ENCODE assay signal across 10 cellular contexts in the genomic region with DNA sequence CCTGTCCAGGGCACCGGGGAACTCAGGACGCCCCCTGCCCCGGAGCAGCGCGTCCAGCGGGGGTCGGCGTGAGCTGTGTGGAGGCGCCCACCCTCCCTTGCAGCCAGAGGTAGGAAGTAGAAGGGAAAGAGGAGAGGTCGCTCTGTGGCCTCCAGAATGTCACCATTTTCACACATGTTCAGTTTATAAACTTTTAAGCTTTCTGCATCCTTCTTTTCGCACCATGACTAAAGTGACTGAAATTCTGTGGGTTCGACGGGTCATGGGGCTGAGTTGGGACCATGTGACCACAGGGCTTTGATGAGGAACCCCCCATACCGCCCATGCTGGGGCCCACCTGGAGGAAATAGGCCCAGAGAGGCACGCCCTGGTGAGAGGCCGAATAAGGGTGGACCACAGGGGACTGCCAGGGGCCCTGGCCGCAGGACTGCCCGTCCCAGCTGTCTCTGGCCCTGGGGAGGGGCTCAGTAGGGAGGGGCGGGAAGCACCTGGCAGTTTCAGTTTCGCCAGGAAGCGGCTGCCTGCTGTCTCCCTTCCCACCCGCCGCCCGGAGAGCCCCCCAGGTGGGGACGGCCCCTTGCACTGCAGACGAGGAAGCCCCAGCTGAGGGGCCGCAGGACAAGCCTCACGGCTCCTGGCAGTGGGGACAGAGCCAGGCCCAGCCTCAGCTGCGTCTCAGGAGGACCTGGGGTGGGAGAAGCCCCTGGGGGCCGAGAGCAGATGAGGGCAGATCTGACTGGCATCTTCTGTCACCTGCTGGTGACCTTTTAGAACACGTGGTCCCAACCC. TPM values are rescaled to one million over a fixed set of nuclear protein-coding genes. Genes with fewer than 3 reads are reported as not detected.
DNase-seq lines count a peak whose midpoint lies in the region; ATAC-seq and TF ChIP-seq lines count a peak whose summit lies in the region.
"Had no signal": no experiment of that assay in that cellular context is flagged by ENCODE, and none has a peak within 500 bp of the region (broad histone marks: within the 10 kb centered on the region; RNA-seq: fewer than 3 reads in every experiment).

No MANE protein-coding gene starts in this region.

- peaks cover 11% of the 10 kb centered on the region for H3K27me3 ChIP-seq in CD4-positive, alpha-beta T cell (ENCODE audit: control insufficient read depth, insufficient read depth, low read length)
- H3K27me3 ChIP-seq in foreskin keratinocyte, result peaks cover 26% of the 10 kb centered on the region
- H3K27me3 ChIP-seq: upper lobe of left lung had no signal

- H3K9me3 ChIP-seq in CD4-positive, alpha-beta T cell (ENCODE audit: control insufficient read depth, low read length), result no peaks in the 10 kb centered on the region
- H3K9me3 ChIP-seq: upper lobe of left lung had no signal

- no peak for TF ChIP-seq CTCF in CD4-positive, alpha-beta T cell (IDR thresholded peaks at IDR 0.05)
- TF ChIP-seq CTCF in foreskin keratinocyte (conservative IDR thresholded peaks at IDR 0.05), result no peak

- peak overlapping the region; percentile 46 for H3K4me3 Mint-ChIP-seq in CD4-positive, alpha-beta T cell
- no peak overlapping the region for H3K4me3 Mint-ChIP-seq in activated naive CD4-positive, alpha-beta T cell treated with anti-CD3 and anti-CD28 coated beads, Interleukin-2, amount 10 ng/mL, durations not matched to agents 7 days and 5 days

- intact Hi-C loops in CD4-positive, alpha-beta T cell (cut with DNase I, micrococcal nuclease), result no loop called here

- no peaks in the 10 kb centered on the region for H3K9me3 Mint-ChIP-seq in CD4-positive, alpha-beta T cell
- H3K9me3 Mint-ChIP-seq in activated naive CD4-positive, alpha-beta T cell treated with anti-CD3 and anti-CD28 coated beads, Interleukin-2, amount 10 ng/mL, durations not matched to agents 7 days and 5 days, result no peaks in the 10 kb centered on the region

- no peak for ATAC-seq in CD4-positive, alpha-beta T cell (ENCODE audit: poor library complexity)
- peak; percentile 43 for ATAC-seq in HG03025 (IDR thresholded peaks at IDR 0.05; ENCODE audit: low FRiP score, unreplicated experiment)
- no peak for ATAC-seq in foreskin keratinocyte

- peak in 1 of 10 experiments; percentile 9 for DNase-seq in CD4-positive, alpha-beta T cell
- peak; percentile 51 for DNase-seq in activated naive CD4-positive, alpha-beta T cell treated with anti-CD3 and anti-CD28 coated beads, Interleukin-2, amount 10 ng/mL, durations not matched to agents 7 days and 5 days
- DNase-seq in NCI-H2107 (lab: John Stamatoyannopoulos, UW) (no peak), foreskin keratinocyte (no peak), NCI-H1694 (lab: John Stamatoyannopoulos, UW) (no peak), NCI-H748 (lab: John Stamatoyannopoulos, UW; ENCODE audit: unreplicated experiment) (no peak)

- CTCF ChIA-PET in CD4-positive, alpha-beta T cell (lab: Charles Lee), result no interaction called here
- CTCF ChIA-PET in activated naive CD4-positive, alpha-beta T cell treated with anti-CD3 and anti-CD28 coated beads, Interleukin-2, amount 10 ng/mL, durations not matched to agents 7 days and 5 days (lab: Charles Lee), result no interaction called here

- peaks cover 14% of the 10 kb centered on the region for H3K27me3 Mint-ChIP-seq in CD4-positive, alpha-beta T cell
- peaks cover 78% of the 10 kb centered on the region for H3K27me3 Mint-ChIP-seq in activated naive CD4-positive, alpha-beta T cell treated with anti-CD3 and anti-CD28 coated beads, Interleukin-2, amount 10 ng/mL, durations not matched to agents 7 days and 5 days

- no peak overlapping the region for H3K27ac ChIP-seq in CD4-positive, alpha-beta T cell (ENCODE audit: low read depth, low read length)
- no peak overlapping the region for H3K27ac ChIP-seq in foreskin keratinocyte
- H3K27ac ChIP-seq: upper lobe of left lung had no signal

- no peaks in the 10 kb centered on the region for H3K36me3 Mint-ChIP-seq in CD4-positive, alpha-beta T cell (ENCODE audit: low read depth)
- no peaks in the 10 kb centered on the region for H3K36me3 Mint-ChIP-seq in activated naive CD4-positive, alpha-beta T cell treated with anti-CD3 and anti-CD28 coated beads, Interleukin-2, amount 10 ng/mL, durations not matched to agents 7 days and 5 days

- peak; percentile 39 for TF ChIP-seq POLR2A in GM19193 (IDR thresholded peaks at IDR 0.05; ENCODE audit: extremely low read depth, insufficient read depth, insufficient read length)

- H3K4me1 Mint-ChIP-seq in CD4-positive, alpha-beta T cell (ENCODE audit: low read depth), result peaks cover 10% of the 10 kb centered on the region
- H3K4me1 Mint-ChIP-seq in activated naive CD4-positive, alpha-beta T cell treated with anti-CD3 and anti-CD28 coated beads, Interleukin-2, amount 10 ng/mL, durations not matched to agents 7 days and 5 days, result peaks cover 14% of the 10 kb centered on the region

- no peak overlapping the region for H3K27ac Mint-ChIP-seq in CD4-positive, alpha-beta T cell
- H3K27ac Mint-ChIP-seq in activated naive CD4-positive, alpha-beta T cell treated with anti-CD3 and anti-CD28 coated beads, Interleukin-2, amount 10 ng/mL, durations not matched to agents 7 days and 5 days, result no peak overlapping the region

- POLR2A ChIA-PET in CD4-positive, alpha-beta T cell (lab: Charles Lee), result no interaction called here

- H3K4me1 ChIP-seq in foreskin keratinocyte, result no peaks in the 10 kb centered on the region

RNA-seq across cellular contexts. Expression of a gene that starts 9.0 kb away (rescaled TPM):
- 1 to 10 TPM in 1 of 2 experiments, under 1 TPM in 1; 0.80 to 1.6 TPM for total RNA-seq in CD4-positive, alpha-beta T cell
- 0.18 and 0.20 TPM in 2 replicates for total RNA-seq in foreskin keratinocyte
- polyA plus RNA-seq in foreskin keratinocyte, result 0.09 and 0.18 TPM in 2 replicates
- total RNA-seq: fibroblast of villous mesenchyme had no signal
